In genomic region chr16:30458561-30459394, GRCh38 we compare ENCODE assay signal across 1 cellular context.
TF ChIP-seq lines count a peak whose summit lies in the region.

No MANE protein-coding gene starts in this region.

TF ChIP-seq in HepG2, 621 proteins besides CTCF, POLR2A, EP300 and RAD21 (continued from another document and continues in another):
- peak; percentile 46 to 72; a peak in 2 of 4 replicates for TF ChIP-seq HMGXB4 (CRISPR knock-in tag; IDR thresholded peaks at IDR 0.05; ENCODE audit: borderline replicate concordance in 1 of 2, low read depth in 1 of 2)
- peak; percentile 40 for TF ChIP-seq FOSL2 (CRISPR knock-in tag; IDR thresholded peaks at IDR 0.05)
- TF ChIP-seq REL (CRISPR knock-in tag; conservative IDR thresholded peaks at IDR 0.05) = no peak
- peak; percentile 85; the same call in 1 of the 2 replicates for TF ChIP-seq ZNF782 (CRISPR knock-in tag; IDR thresholded peaks at IDR 0.05; ENCODE audit: borderline replicate concordance)
- TF ChIP-seq BRD4 (CRISPR knock-in tag; IDR thresholded peaks at IDR 0.05) = peak; percentile 78; the same call in 1 of the 2 replicates
- TF ChIP-seq ZBTB26 (CRISPR knock-in tag; IDR thresholded peaks at IDR 0.05; ENCODE audit: borderline replicate concordance) = peak; percentile 3; the same call in 1 of the 2 replicates
- TF ChIP-seq SIN3A (IDR thresholded peaks at IDR 0.05; ENCODE audit: borderline replicate concordance, low read depth, low read length) = no peak
- TF ChIP-seq POLR2G (IDR thresholded peaks at IDR 0.05; ENCODE audit: low read depth, low read length) = peak; percentile 46
- TF ChIP-seq ZNF891 (CRISPR knock-in tag; IDR thresholded peaks at IDR 0.05) = peak; percentile 66; the same call in 1 of the 2 replicates
- TF ChIP-seq TFAP4 (IDR thresholded peaks at IDR 0.05; ENCODE audit: borderline replicate concordance, low read depth) = no peak
- TF ChIP-seq THAP9 (CRISPR knock-in tag; IDR thresholded peaks at IDR 0.05; ENCODE audit: borderline replicate concordance) = peak; percentile 59; the same call in 1 of the 2 replicates
- TF ChIP-seq ZNF644 (CRISPR knock-in tag; IDR thresholded peaks at IDR 0.05; ENCODE audit: low read depth) = peak; percentile 19; the same call in 1 of the 2 replicates
- TF ChIP-seq SETDB1 (CRISPR knock-in tag; IDR thresholded peaks at IDR 0.05; ENCODE audit: borderline replicate concordance) = no peak
- TF ChIP-seq ZSCAN21 (CRISPR knock-in tag; IDR thresholded peaks at IDR 0.05; ENCODE audit: borderline replicate concordance) = peak; percentile 54; the same call in 1 of the 2 replicates
- no peak for TF ChIP-seq GABPA (IDR thresholded peaks at IDR 0.05; ENCODE audit: low read depth, low read length)
- TF ChIP-seq GABPA (CRISPR knock-in tag; IDR thresholded peaks at IDR 0.05; ENCODE audit: low read depth) = peak; percentile 40
- TF ChIP-seq SMAD9 (CRISPR knock-in tag; IDR thresholded peaks at IDR 0.05) = no peak
- no peak for TF ChIP-seq FLYWCH1 (CRISPR knock-in tag; IDR thresholded peaks at IDR 0.05)
- TF ChIP-seq ZNF569 (CRISPR knock-in tag; IDR thresholded peaks at IDR 0.05; ENCODE audit: borderline replicate concordance) = no peak
- no peak for TF ChIP-seq AFF4 (CRISPR knock-in tag; IDR thresholded peaks at IDR 0.05)
- TF ChIP-seq ZSCAN5A (CRISPR knock-in tag; IDR thresholded peaks at IDR 0.05; ENCODE audit: borderline replicate concordance) = no peak
- TF ChIP-seq MXD4 (CRISPR knock-in tag; IDR thresholded peaks at IDR 0.05) = peak; percentile 38; the same call in 1 of the 2 replicates
- no peak for TF ChIP-seq ATAD3A (CRISPR knock-in tag; IDR thresholded peaks at IDR 0.05)
- TF ChIP-seq ZNF768 (CRISPR knock-in tag; IDR thresholded peaks at IDR 0.05) = peak; percentile 29; the same call in 1 of the 2 replicates
- TF ChIP-seq ESRRA (CRISPR knock-in tag; IDR thresholded peaks at IDR 0.05; ENCODE audit: low read depth) = peak; percentile 18; the same call in 1 of the 2 replicates
- TF ChIP-seq PRDM4 (CRISPR knock-in tag; IDR thresholded peaks at IDR 0.05; ENCODE audit: borderline replicate concordance) = no peak
- TF ChIP-seq ZNF124 (CRISPR knock-in tag; IDR thresholded peaks at IDR 0.05) = 0 out of 2 replicates have a peak, but pooled peaks have one; percentile 65
- TF ChIP-seq DPF2 (CRISPR knock-in tag; IDR thresholded peaks at IDR 0.05; ENCODE audit: borderline replicate concordance, low read depth) = peak; percentile 69; the same call in 1 of the 2 replicates
- TF ChIP-seq MBD4 (IDR thresholded peaks at IDR 0.05; ENCODE audit: borderline replicate concordance, low read length) = no peak
- peak; percentile 38; the same call in 1 of the 2 replicates for TF ChIP-seq SP2 (CRISPR knock-in tag; IDR thresholded peaks at IDR 0.05)
- no peak for TF ChIP-seq ZNF230 (CRISPR knock-in tag; IDR thresholded peaks at IDR 0.05)
- peak; percentile 95; the same call in 1 of the 2 replicates for TF ChIP-seq ZNF274 (CRISPR knock-in tag; IDR thresholded peaks at IDR 0.05)
- peak; percentile 91 for TF ChIP-seq ZNF501 (CRISPR knock-in tag; IDR thresholded peaks at IDR 0.05)
- TF ChIP-seq KLF6 (CRISPR knock-in tag; IDR thresholded peaks at IDR 0.05) = peak; percentile 31; the same call in 1 of the 2 replicates
- TF ChIP-seq ZNF547 (CRISPR knock-in tag; IDR thresholded peaks at IDR 0.05) = peak; percentile 80; the same call in 1 of the 2 replicates
- peak; percentile 73 for TF ChIP-seq HIVEP1 (CRISPR knock-in tag; IDR thresholded peaks at IDR 0.05)
- peak; percentile 72; the same call in 1 of the 2 replicates for TF ChIP-seq ZNF746 (CRISPR knock-in tag; IDR thresholded peaks at IDR 0.05)
- no peak for TF ChIP-seq ZNF180 (CRISPR knock-in tag; IDR thresholded peaks at IDR 0.05; ENCODE audit: borderline replicate concordance, low read depth)
- no peak for TF ChIP-seq ZNF329 (CRISPR knock-in tag; IDR thresholded peaks at IDR 0.05; ENCODE audit: low read depth)
- TF ChIP-seq ZSCAN30 (CRISPR knock-in tag; IDR thresholded peaks at IDR 0.05) = 0 out of 2 replicates have a peak, but pooled peaks have one; percentile 30
- 0 out of 2 replicates have a peak, but pooled peaks have one; percentile 29 for TF ChIP-seq ZNF564 (CRISPR knock-in tag; IDR thresholded peaks at IDR 0.05)
- TF ChIP-seq HDAC2 (CRISPR knock-in tag; IDR thresholded peaks at IDR 0.05) = peak; percentile 68; the same call in 1 of the 2 replicates
- TF ChIP-seq PHF21A (CRISPR knock-in tag; IDR thresholded peaks at IDR 0.05) = peak; percentile 70; the same call in 1 of the 2 replicates
- peak; percentile 81; the same call in 1 of the 2 replicates for TF ChIP-seq ZNF614 (CRISPR knock-in tag; IDR thresholded peaks at IDR 0.05; ENCODE audit: borderline replicate concordance)
- TF ChIP-seq ZNF382 (CRISPR knock-in tag; IDR thresholded peaks at IDR 0.05; ENCODE audit: borderline replicate concordance) = no peak
- peak; percentile 85; the same call in 1 of the 2 replicates for TF ChIP-seq GZF1 (CRISPR knock-in tag; IDR thresholded peaks at IDR 0.05)
- peak; percentile 56; the same call in 1 of the 2 replicates for TF ChIP-seq FOXP4 (CRISPR knock-in tag; IDR thresholded peaks at IDR 0.05)
